8 cellular contexts compared by ENCODE assay signal in the genomic region with DNA sequence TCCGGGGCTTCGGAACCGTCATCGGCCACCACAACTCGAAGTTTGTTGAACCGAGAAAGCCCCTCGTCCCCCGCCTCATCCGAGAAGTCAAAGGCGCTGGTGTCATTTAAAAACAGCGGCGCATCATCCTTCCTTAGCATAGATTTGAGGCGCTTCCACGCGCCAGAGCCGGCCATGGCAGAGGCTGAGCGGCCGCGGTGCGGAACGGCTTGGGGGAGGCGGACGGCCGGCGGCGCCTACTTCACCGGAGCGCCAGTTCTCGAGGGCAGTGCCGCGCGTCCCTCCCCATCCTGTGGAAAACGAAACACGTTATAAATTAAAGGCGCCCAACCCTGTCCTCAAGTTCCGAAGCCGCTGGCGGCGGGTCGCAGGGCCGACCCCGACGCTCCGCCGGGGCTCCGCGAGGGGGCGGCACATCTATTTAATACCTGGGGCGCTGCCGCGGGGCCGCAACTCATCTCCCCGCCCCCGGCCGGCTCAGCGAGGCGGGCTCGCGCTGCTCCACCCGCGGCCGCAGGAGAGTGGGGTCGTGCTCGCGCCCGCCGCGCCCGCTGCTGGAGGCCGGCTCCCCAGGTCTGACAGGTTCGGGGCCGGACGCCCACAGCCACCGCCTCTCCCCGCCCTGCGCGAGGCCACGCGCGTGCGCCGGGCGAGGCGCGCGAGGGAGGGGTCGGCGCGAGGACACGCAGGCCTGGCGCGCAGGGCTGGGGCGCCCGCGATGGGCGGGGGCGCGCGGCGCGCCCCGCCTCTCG. TPM values are rescaled to one million over a fixed set of nuclear protein-coding genes. Genes with fewer than 3 reads are reported as not detected.
A peak's percentile ranks its signal among the peaks of the same experiment; 100 is the strongest.
DNase-seq lines count a peak whose midpoint lies in the region; FAIRE-seq and TF ChIP-seq lines count a peak whose summit lies in the region.

A gene with protein sequence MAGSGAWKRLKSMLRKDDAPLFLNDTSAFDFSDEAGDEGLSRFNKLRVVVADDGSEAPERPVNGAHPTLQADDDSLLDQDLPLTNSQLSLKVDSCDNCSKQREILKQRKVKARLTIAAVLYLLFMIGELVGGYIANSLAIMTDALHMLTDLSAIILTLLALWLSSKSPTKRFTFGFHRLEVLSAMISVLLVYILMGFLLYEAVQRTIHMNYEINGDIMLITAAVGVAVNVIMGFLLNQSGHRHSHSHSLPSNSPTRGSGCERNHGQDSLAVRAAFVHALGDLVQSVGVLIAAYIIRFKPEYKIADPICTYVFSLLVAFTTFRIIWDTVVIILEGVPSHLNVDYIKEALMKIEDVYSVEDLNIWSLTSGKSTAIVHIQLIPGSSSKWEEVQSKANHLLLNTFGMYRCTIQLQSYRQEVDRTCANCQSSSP (minus strand): TSS at position 577 of the 752 bp plus-strand sequence. CDS start 401 bp downstream, at position 176.

- DNase-seq in GM12864 (ENCODE audit: low read depth), result no peak
- DNase-seq in H54 (ENCODE audit: insufficient read length, low spot score), result peak; percentile 88
- peak; percentile 72 for DNase-seq in MG63
- DNase-seq in activated CD4-positive, alpha-beta T cell treated with anti-CD3 and anti-CD28 coated beads, Interleukin-2, amount 50 U/mL, for 1 hour, result peak; percentile 50
- peak; percentile 37 for DNase-seq in dedifferentiated amniotic fluid mesenchymal stem cell (ENCODE audit: extremely low spot score)
- DNase-seq in stimulated activated CD4-positive, alpha-beta T cell treated with anti-CD3 and anti-CD28 coated beads, Interleukin-4, amount 100 ng/mL, for 1 hour, result peak; percentile 63
- no peak for DNase-seq in DMS79 treated with DMSO at 0.1 percent for 48 hours (lab: John Stamatoyannopoulos, UW)

- H3K9ac ChIP-seq in liver (ENCODE audit: low read depth in 1 of 2, low read length in 2 of 2), result peak within 1 kb of the TSS; percentile 50 to 69

- no peak for FAIRE-seq in H54 (lab: Jason Lieb, UNC)

- TF ChIP-seq CTCF in GM12864 (IDR thresholded peaks at IDR 0.05; ENCODE audit: low read depth, low read length, missing control alignments) (peak; percentile 34), liver (IDR thresholded peaks at IDR 0.05; ENCODE audit: low read depth, low read length, missing input control) (peak; percentile 22)

- H3K27me3 ChIP-seq in MG63 (no peaks in the 10 kb centered on the region), liver (ENCODE audit: control insufficient read depth in 4 of 4, insufficient read depth in 4 of 4, low read length in 3 of 4) (no peaks in the 10 kb centered on the region)

- peaks cover 0 to 17% (median 13%) of the 10 kb centered on the region in 4 donors for H3K4me1 ChIP-seq in liver (ENCODE audit: control insufficient read depth in 4 of 4, insufficient read depth in 4 of 4, low read length in 3 of 4)

- no peaks in the 10 kb centered on the region for H3K9me3 ChIP-seq in MG63
- H3K9me3 ChIP-seq in liver (ENCODE audit: control insufficient read depth in 4 of 4, low read length in 3 of 4), result no peaks in the 10 kb centered on the region

- WGBS in liver, result 1% methylated on average over 103 of the region's 103 CpGs

- H3K36me3 ChIP-seq in MG63, result no peaks in the 10 kb centered on the region
- H3K36me3 ChIP-seq in liver (ENCODE audit: control insufficient read depth in 4 of 4, insufficient read depth in 3 of 4, low read depth in 1 of 4, low read length in 3 of 4), result peaks cover 0 to 2% (median 0%) of the 10 kb centered on the region in 4 donors

- H3K4me3 ChIP-seq in GM12864 (ENCODE audit: low read depth, low read length) (peak within 1 kb of the TSS; percentile 49), MG63 (peak within 1 kb of the TSS; percentile 62), liver (ENCODE audit: low read depth in 1 of 3, low read length in 3 of 3) (peak within 1 kb of the TSS; percentile 76 to 81 (median 81))

- TF ChIP-seq POLR2A in H54 (IDR thresholded peaks at IDR 0.05; ENCODE audit: low read depth, low read length), result peak; percentile 75

- no peak for TF ChIP-seq RAD21 in liver (IDR thresholded peaks at IDR 0.05)

- H3K27ac ChIP-seq in liver (ENCODE audit: low read depth in 1 of 2, low read length in 2 of 2), result peak within 1 kb of the TSS; percentile 49 to 57

TF ChIP-seq in liver, 16 proteins besides CTCF, POLR2A, EP300 and RAD21:
- TF ChIP-seq HNF4G (IDR thresholded peaks at IDR 0.05) (no peak), FOXA1 (IDR thresholded peaks at IDR 0.05) (no peak), NR2F2 (IDR thresholded peaks at IDR 0.05) (no peak), RXRA (IDR thresholded peaks at IDR 0.05) (no peak), GABPA (IDR thresholded peaks at IDR 0.05 in 1 of 2, conservative IDR thresholded peaks at IDR 0.05 in 1 of 2) (no peak), YY1 (IDR thresholded peaks at IDR 0.05) (no peak), TAF1 (conservative IDR thresholded peaks at IDR 0.05) (no peak), HNF4A (conservative IDR thresholded peaks at IDR 0.05) (no peak), SP1 (IDR thresholded peaks at IDR 0.05) (no peak), JUND (IDR thresholded peaks at IDR 0.05) (no peak), EGR1 (IDR thresholded peaks at IDR 0.05; ENCODE audit: low read depth in 2 of 2) (no peak), FOXA2 (IDR thresholded peaks at IDR 0.05) (no peak)
- TF ChIP-seq, protein P1, sequence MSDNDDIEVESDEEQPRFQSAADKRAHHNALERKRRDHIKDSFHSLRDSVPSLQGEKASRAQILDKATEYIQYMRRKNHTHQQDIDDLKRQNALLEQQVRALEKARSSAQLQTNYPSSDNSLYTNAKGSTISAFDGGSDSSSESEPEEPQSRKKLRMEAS (IDR thresholded peaks at IDR 0.05), result no peak
- TF ChIP-seq, protein P2, sequence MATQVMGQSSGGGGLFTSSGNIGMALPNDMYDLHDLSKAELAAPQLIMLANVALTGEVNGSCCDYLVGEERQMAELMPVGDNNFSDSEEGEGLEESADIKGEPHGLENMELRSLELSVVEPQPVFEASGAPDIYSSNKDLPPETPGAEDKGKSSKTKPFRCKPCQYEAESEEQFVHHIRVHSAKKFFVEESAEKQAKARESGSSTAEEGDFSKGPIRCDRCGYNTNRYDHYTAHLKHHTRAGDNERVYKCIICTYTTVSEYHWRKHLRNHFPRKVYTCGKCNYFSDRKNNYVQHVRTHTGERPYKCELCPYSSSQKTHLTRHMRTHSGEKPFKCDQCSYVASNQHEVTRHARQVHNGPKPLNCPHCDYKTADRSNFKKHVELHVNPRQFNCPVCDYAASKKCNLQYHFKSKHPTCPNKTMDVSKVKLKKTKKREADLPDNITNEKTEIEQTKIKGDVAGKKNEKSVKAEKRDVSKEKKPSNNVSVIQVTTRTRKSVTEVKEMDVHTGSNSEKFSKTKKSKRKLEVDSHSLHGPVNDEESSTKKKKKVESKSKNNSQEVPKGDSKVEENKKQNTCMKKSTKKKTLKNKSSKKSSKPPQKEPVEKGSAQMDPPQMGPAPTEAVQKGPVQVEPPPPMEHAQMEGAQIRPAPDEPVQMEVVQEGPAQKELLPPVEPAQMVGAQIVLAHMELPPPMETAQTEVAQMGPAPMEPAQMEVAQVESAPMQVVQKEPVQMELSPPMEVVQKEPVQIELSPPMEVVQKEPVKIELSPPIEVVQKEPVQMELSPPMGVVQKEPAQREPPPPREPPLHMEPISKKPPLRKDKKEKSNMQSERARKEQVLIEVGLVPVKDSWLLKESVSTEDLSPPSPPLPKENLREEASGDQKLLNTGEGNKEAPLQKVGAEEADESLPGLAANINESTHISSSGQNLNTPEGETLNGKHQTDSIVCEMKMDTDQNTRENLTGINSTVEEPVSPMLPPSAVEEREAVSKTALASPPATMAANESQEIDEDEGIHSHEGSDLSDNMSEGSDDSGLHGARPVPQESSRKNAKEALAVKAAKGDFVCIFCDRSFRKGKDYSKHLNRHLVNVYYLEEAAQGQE (IDR thresholded peaks at IDR 0.05), result no peak
- TF ChIP-seq, protein P3, sequence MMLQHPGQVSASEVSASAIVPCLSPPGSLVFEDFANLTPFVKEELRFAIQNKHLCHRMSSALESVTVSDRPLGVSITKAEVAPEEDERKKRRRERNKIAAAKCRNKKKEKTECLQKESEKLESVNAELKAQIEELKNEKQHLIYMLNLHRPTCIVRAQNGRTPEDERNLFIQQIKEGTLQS (IDR thresholded peaks at IDR 0.05), result no peak
- TF ChIP-seq, protein P4, sequence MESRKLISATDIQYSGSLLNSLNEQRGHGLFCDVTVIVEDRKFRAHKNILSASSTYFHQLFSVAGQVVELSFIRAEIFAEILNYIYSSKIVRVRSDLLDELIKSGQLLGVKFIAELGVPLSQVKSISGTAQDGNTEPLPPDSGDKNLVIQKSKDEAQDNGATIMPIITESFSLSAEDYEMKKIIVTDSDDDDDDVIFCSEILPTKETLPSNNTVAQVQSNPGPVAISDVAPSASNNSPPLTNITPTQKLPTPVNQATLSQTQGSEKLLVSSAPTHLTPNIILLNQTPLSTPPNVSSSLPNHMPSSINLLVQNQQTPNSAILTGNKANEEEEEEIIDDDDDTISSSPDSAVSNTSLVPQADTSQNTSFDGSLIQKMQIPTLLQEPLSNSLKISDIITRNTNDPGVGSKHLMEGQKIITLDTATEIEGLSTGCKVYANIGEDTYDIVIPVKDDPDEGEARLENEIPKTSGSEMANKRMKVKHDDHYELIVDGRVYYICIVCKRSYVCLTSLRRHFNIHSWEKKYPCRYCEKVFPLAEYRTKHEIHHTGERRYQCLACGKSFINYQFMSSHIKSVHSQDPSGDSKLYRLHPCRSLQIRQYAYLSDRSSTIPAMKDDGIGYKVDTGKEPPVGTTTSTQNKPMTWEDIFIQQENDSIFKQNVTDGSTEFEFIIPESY (IDR thresholded peaks at IDR 0.05), result no peak

RNA-seq across cellular contexts. Expression of the gene that starts here (rescaled TPM):
- 4.3 and 5.1 TPM in 2 replicates for total RNA-seq in MG63 (2014; rRNA removed; shearing (Covaris generic); ENCODE audit: low replicate concordance)
- 1 to 10 TPM; 2.7 to 5.6 TPM for total RNA-seq in liver
- 1 to 10 TPM in 1 of 2 donors, under 1 TPM in 1; 0.69 to 2.7 TPM for polyA plus RNA-seq in liver

Comparison
In these comparisons a context has a peak if more than half of its experiments do, and no peak if none do; other contexts are left out.
1. DNase-seq: peak in H54 (single experiment), MG63 (single experiment), activated CD4-positive, alpha-beta T cell treated with anti-CD3 and anti-CD28 coated beads, Interleukin-2, amount 50 U/mL, for 1 hour (single experiment), dedifferentiated amniotic fluid mesenchymal stem cell (single experiment) and stimulated activated CD4-positive, alpha-beta T cell treated with anti-CD3 and anti-CD28 coated beads, Interleukin-4, amount 100 ng/mL, for 1 hour (single experiment); none in GM12864 (single experiment) and DMS79 treated with DMSO at 0.1 percent for 48 hours (single experiment).
2. Peak in every context shown above with its lines, with median percentiles within 50 percentile points of each other: H3K4me3 ChIP-seq.